8 cellular contexts compared by ENCODE assay signal in the genomic region with DNA sequence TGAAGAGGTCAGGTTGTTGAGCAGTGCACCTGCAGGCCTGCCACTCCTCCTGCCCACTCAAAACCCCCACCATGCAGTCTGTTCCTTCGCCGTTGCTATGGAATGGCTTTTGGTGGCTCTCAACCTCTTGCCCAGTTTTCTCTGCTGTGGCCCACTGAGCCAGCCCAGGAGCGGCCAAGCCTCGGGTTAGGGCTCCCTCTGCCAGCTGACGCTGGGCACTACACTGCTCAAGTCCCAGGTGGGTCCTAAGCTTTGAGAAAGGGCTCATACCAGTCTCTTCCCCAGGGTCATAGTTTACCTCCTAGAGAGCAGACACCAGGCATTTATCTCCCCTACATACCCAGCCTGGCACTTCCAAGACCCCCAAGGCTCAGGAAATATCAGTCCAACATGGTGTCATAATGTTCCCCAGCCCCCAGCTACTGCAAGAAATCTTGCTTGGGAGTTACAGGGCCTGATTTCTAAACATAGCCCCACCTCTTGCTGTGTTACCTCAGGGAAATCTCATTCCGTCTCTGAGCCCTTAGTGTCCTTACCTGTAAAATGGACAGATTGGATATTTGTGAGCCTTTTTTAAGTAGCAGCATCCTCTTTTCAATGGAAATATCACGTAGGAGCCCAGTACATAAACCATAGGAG. TPM values are rescaled to one million over a fixed set of nuclear protein-coding genes. Genes with fewer than 3 reads are reported as not detected.
DNase-seq lines count a peak whose midpoint lies in the region; ATAC-seq lines count a peak whose summit lies in the region.

No MANE protein-coding gene starts in this region.

- H3K4me1 ChIP-seq in right cardiac atrium (ENCODE audit: control insufficient read depth, insufficient read depth, low read length): no peaks in the 10 kb centered on the region

- H3K27ac ChIP-seq in right cardiac atrium (ENCODE audit: low read length): no peak overlapping the region

- peak; percentile 77 for ATAC-seq in Right ventricle myocardium inferior
- ATAC-seq in HG02870 (IDR thresholded peaks at IDR 0.05; ENCODE audit: unreplicated experiment): peak; percentile 62
- ATAC-seq in right cardiac atrium: peak; percentile 61 to 62

- intact Hi-C loops in Right ventricle myocardium inferior (cut with DNase I): loop anchor here (1.0 to 5.0 kb wide), 3 partner anchors 66 to 251 kb away; no protein-coding TSS in a partner anchor
- intact Hi-C loops in cardiac septum (cut with DNase I): loop anchor here (1.0 to 10.0 kb wide), 3 partner anchors 54 to 249 kb away; no protein-coding TSS in a partner anchor
- intact Hi-C loops in right cardiac atrium (cut with DNase I): loop anchor here (2.0 to 5.0 kb wide), 3 partner anchors 133 to 139 kb away; no protein-coding TSS in a partner anchor

- H3K27me3 ChIP-seq in right cardiac atrium (ENCODE audit: control insufficient read depth, insufficient read depth): no peaks in the 10 kb centered on the region

- no peaks in the 10 kb centered on the region for H3K9me3 ChIP-seq in right cardiac atrium (ENCODE audit: control insufficient read depth, low read length)

- 36% methylated on average over 7 of the region's 7 CpGs for WGBS in right cardiac atrium

- no peak overlapping the region for H3K4me3 ChIP-seq in right cardiac atrium (ENCODE audit: low read length)

- no peak for DNase-seq in Right ventricle myocardium inferior (ENCODE audit: missing footprints)
- no peak for DNase-seq in cardiac septum (ENCODE audit: low spot score)
- peak; percentile 27 for DNase-seq in NCI-H460 (ENCODE audit: extremely low read depth, low read depth)
- peak; percentile 38 for DNase-seq in amniotic epithelial cell (ENCODE audit: low read depth)
- peak; percentile 30 to 76 (median 76) for DNase-seq in right cardiac atrium
- DNase-seq in smooth muscle cell of the brain vasculature (ENCODE audit: low read depth, low spot score): peak; percentile 26
- DNase-seq in mesenteric fat pad (ENCODE audit: low spot score): no peak

RNA-seq across cellular contexts. Expression of gene TSPAN11, which starts 59.4 kb away (rescaled TPM):
- total RNA-seq in Right ventricle myocardium inferior (1.5 TPM), cardiac septum (1.9 TPM), right cardiac atrium (1 to 10 TPM; 3.8 to 4.9 (median 4.1) TPM), mesenteric fat pad (1.4 TPM)
- total RNA-seq in NCI-H460 (2014; rRNA removed; shearing (Covaris generic)): not detected in 2 replicates
- polyA plus RNA-seq in NCI-H460 (2014; cell fraction: nucleus; rRNA removed): 0.07 TPM in 1 of 2 replicates, not detected in the other
- polyA plus RNA-seq in right cardiac atrium: 2.8 TPM

Comparison
In these comparisons a context has a peak if more than half of its experiments do, and no peak if none do; other contexts are left out.
1. DNase-seq: peak in NCI-H460 (single experiment), amniotic epithelial cell (single experiment), right cardiac atrium (3 of 3) and smooth muscle cell of the brain vasculature (single experiment); none in Right ventricle myocardium inferior (single experiment), cardiac septum (single experiment) and mesenteric fat pad (single experiment).
2. Peak in every context shown above with its lines, with median percentiles within 50 percentile points of each other: ATAC-seq.